In genomic region chr19:24033308-24033961, GRCh38 we compare ENCODE assay signal across 8 cellular contexts. TPM values are rescaled to one million over a fixed set of nuclear protein-coding genes. Genes with fewer than 3 reads are reported as not detected.
DNase-seq lines count a peak whose midpoint lies in the region; ATAC-seq and TF ChIP-seq lines count a peak whose summit lies in the region.

No MANE protein-coding gene starts in this region.

- H3K36me3 ChIP-seq in uterus = no peaks in the 10 kb centered on the region

- TF ChIP-seq CTCF in GM12864 (IDR thresholded peaks at IDR 0.05; ENCODE audit: low read depth, low read length, missing control alignments) (no peak), uterus (IDR thresholded peaks at IDR 0.05) (peak in 2 of 4 experiments; percentile 9 to 10)

- H3K27me3 ChIP-seq in right cardiac atrium (ENCODE audit: control insufficient read depth, insufficient read depth) = no peaks in the 10 kb centered on the region
- no peaks in the 10 kb centered on the region for H3K27me3 ChIP-seq in uterus

- intact Hi-C loops in right cardiac atrium (cut with DNase I) = no loop called here
- intact Hi-C loops in uterus (cut with DNase I; ENCODE audit: low total_unique reads) = no loop called here

- ATAC-seq in HG02623 (IDR thresholded peaks at IDR 0.05; ENCODE audit: unreplicated experiment) (peak; percentile 94), right cardiac atrium (peak; percentile 99)

- peak; percentile 77 for DNase-seq in GM12864 (ENCODE audit: low read depth)
- peak; percentile 86 to 96 (median 91) for DNase-seq in NCI-H1417 (lab: John Stamatoyannopoulos, UW)
- peak; percentile 65 to 86 (median 81) for DNase-seq in T-helper 1 cell
- peak; percentile 93 to 95 (median 95) for DNase-seq in right cardiac atrium
- peak; percentile 83 for DNase-seq in pulmonary artery endothelial cell (ENCODE audit: low read depth, low spot score)
- DNase-seq in uterus = peak; percentile 88 to 89

- 1% methylated on average over 40 of the region's 40 CpGs for WGBS in right cardiac atrium

- TF ChIP-seq POLR2A in uterus (IDR thresholded peaks at IDR 0.05) = peak; percentile 55 to 72

- no peaks in the 10 kb centered on the region for H3K4me1 ChIP-seq in right cardiac atrium (ENCODE audit: control insufficient read depth, insufficient read depth, low read length)
- H3K4me1 ChIP-seq in uterus = peaks cover 0 to 15% of the 10 kb centered on the region in 2 donors

- H3K9me3 ChIP-seq in right cardiac atrium (ENCODE audit: control insufficient read depth, low read length) (no peaks in the 10 kb centered on the region), uterus (no peaks in the 10 kb centered on the region)

- peak overlapping the region; percentile 62 for H3K4me3 ChIP-seq in GM12864 (ENCODE audit: low read depth, low read length)
- H3K4me3 ChIP-seq in right cardiac atrium (ENCODE audit: low read length) = peak overlapping the region; percentile 74
- H3K4me3 ChIP-seq in uterus = peak overlapping the region; percentile 61 to 66

- H3K27ac ChIP-seq in angular gyrus (ENCODE audit: low read depth, low read length) (peak overlapping the region; percentile 90), right cardiac atrium (ENCODE audit: low read length) (peak overlapping the region; percentile 93), uterus (peak overlapping the region; percentile 84 to 92)

RNA-seq across cellular contexts. Expression of gene ZNF254, which starts 53.6 kb away (rescaled TPM):
- total RNA-seq in right cardiac atrium (10 to 100 TPM; 12.5 to 14.2 (median 13.4) TPM), pulmonary artery endothelial cell (10.7 and 11.4 TPM in 2 replicates), uterus (10 to 100 TPM; 25.6 to 73.2 (median 33.5) TPM)
- polyA plus RNA-seq in right cardiac atrium = 6.2 TPM

Comparison
In these comparisons a context has a peak if more than half of its experiments do, and no peak if none do; other contexts are left out.
1. Peak in every context shown above with its lines: DNase-seq, ATAC-seq, H3K4me3 ChIP-seq and H3K27ac ChIP-seq.